Comparison of ENCODE assay signal across 1 cellular context in genomic region chr10:123972481-123973401, GRCh38.
TF ChIP-seq lines count a peak whose summit lies in the region.

No MANE protein-coding gene starts in this region.

TF ChIP-seq in H1, 55 proteins besides CTCF, POLR2A, EP300 and RAD21 (continued from another document):
- TF ChIP-seq RFX5 (IDR thresholded peaks at IDR 0.05; ENCODE audit: borderline replicate concordance, low read depth, low read length) (no peak), SIX5 (IDR thresholded peaks at IDR 0.05; ENCODE audit: low read depth, low read length) (no peak), TAF1 (IDR thresholded peaks at IDR 0.05; ENCODE audit: low read depth, low read length) (no peak), ASH2L (IDR thresholded peaks at IDR 0.05; ENCODE audit: low read length) (peak; percentile 89), JUND (IDR thresholded peaks at IDR 0.05; ENCODE audit: low read length) (no peak), MAX (IDR thresholded peaks at IDR 0.05) (peak; percentile 50; the same call in 1 of the 2 replicates), RBBP5 (IDR thresholded peaks at IDR 0.05; ENCODE audit: borderline replicate concordance, low read depth, low read length) (peak; percentile 76), E2F6 (IDR thresholded peaks at IDR 0.05) (peak; percentile 60; the same call in 1 of the 2 replicates), EZH2 (IDR thresholded peaks at IDR 0.05; ENCODE audit: low read depth, low read length, severe bottlenecking) (peak; percentile 43), KDM4A (IDR thresholded peaks at IDR 0.05; ENCODE audit: low read depth, low read length, severe bottlenecking) (peak; percentile 97)
